In genomic region chr16:20647736-20648135, GRCh38 we compare ENCODE assay signal across 24 cellular contexts. TPM values are rescaled to one million over a fixed set of nuclear protein-coding genes. Genes with fewer than 3 reads are reported as not detected.
"Had no signal": no experiment of that assay in that cellular context is flagged by ENCODE, and none has a peak within 500 bp of the region (broad histone marks: within the 10 kb centered on the region; RNA-seq: fewer than 3 reads in every experiment).

No MANE protein-coding gene starts in this region.

- DNase-seq: activated CD4-positive, alpha-beta T cell treated with anti-CD3 and anti-CD28 coated beads for 48 hours; activated CD8-positive, alpha-beta T cell treated with anti-CD3 and anti-CD28 coated beads for 36 hours; activated gamma-delta T cell; activated naive CD4-positive, alpha-beta T cell treated with anti-CD3 and anti-CD28 coated beads, Interleukin-2, amount 50 U/mL, for 16 hours; anterior cingulate cortex; caudate nucleus; effector CD4-positive, alpha-beta T cell; heart right ventricle; left ventricle myocardium superior; mammary epithelial cell; midbrain; natural killer cell; ovary; right cardiac atrium; stimulated activated CD4-positive, alpha-beta T cell treated with anti-CD3 and anti-CD28 coated beads, Interleukin-12 subunit alpha, Interleukin-12 subunit beta, amount 100 ng/mL, for 4 hours; stimulated activated CD4-positive, alpha-beta T cell treated with anti-CD3 and anti-CD28 coated beads, Interleukin-4, amount 100 ng/mL, for 4 hours; stimulated activated naive CD8-positive, alpha-beta T cell treated with anti-CD3 and anti-CD28 coated beads, Interleukin-15, Interleukin-2, amounts not matched to agents 100 U/mL and 50 U/mL, for 24 hours; T-helper 17 cell had no signal

- H3K27ac Mint-ChIP-seq: activated CD8-positive, alpha-beta T cell treated with anti-CD3 and anti-CD28 coated beads for 36 hours; activated T-helper 1 cell treated with anti-CD3 and anti-CD28 coated beads, Interleukin-12 subunit alpha, Interleukin-12 subunit beta, Interleukin-2, Interleukin-4 antibody, amounts not matched to agents 30 ng/mL and 10 ng/mL and 1 ng/mL, durations not matched to agents 14 hours and 24 hours and 36 hours; brain; dendritic cell treated with granulocyte-macrophage colony-stimulating factor and Interleukin-4, amounts not matched to agents 40 ng/mL and 50 ng/mL, for 4 days; natural killer cell; T-helper 17 cell had no signal

- H3K4me1 ChIP-seq: heart right ventricle had no signal

- H3K4me1 Mint-ChIP-seq: brain, natural killer cell, T-helper 17 cell had no signal

- H3K27me3 ChIP-seq: heart right ventricle, neutrophil, ovary had no signal

- H3K36me3 Mint-ChIP-seq: brain, natural killer cell had no signal

- H3K27me3 Mint-ChIP-seq: activated CD8-positive, alpha-beta T cell treated with anti-CD3 and anti-CD28 coated beads for 36 hours; brain; dendritic cell treated with granulocyte-macrophage colony-stimulating factor and Interleukin-4, amounts not matched to agents 40 ng/mL and 50 ng/mL, for 4 days had no signal

- H3K4me3 ChIP-seq: heart right ventricle, ovary had no signal

- ATAC-seq: activated CD8-positive, alpha-beta T cell treated with anti-CD3 and anti-CD28 coated beads for 36 hours; heart right ventricle; left ventricle myocardium superior; natural killer cell; right cardiac atrium; stimulated activated naive CD8-positive, alpha-beta T cell treated with anti-CD3 and anti-CD28 coated beads, Interleukin-15, Interleukin-2, amounts not matched to agents 100 U/mL and 50 U/mL, for 24 hours; T-helper 17 cell had no signal

- H3K9me3 Mint-ChIP-seq: activated CD8-positive, alpha-beta T cell treated with anti-CD3 and anti-CD28 coated beads for 36 hours; activated T-helper 1 cell treated with anti-CD3 and anti-CD28 coated beads, Interleukin-12 subunit alpha, Interleukin-12 subunit beta, Interleukin-2, Interleukin-4 antibody, amounts not matched to agents 30 ng/mL and 10 ng/mL and 1 ng/mL, durations not matched to agents 14 hours and 24 hours and 36 hours; brain; dendritic cell treated with granulocyte-macrophage colony-stimulating factor and Interleukin-4, amounts not matched to agents 40 ng/mL and 50 ng/mL, for 4 days; natural killer cell had no signal

- H3K27ac ChIP-seq: heart right ventricle, neutrophil, ovary had no signal

- H3K9me3 ChIP-seq: neutrophil, ovary had no signal

- H3K36me3 ChIP-seq: heart right ventricle, neutrophil, ovary had no signal

- H3K4me3 Mint-ChIP-seq: activated CD8-positive, alpha-beta T cell treated with anti-CD3 and anti-CD28 coated beads for 36 hours; activated T-helper 1 cell treated with anti-CD3 and anti-CD28 coated beads, Interleukin-12 subunit alpha, Interleukin-12 subunit beta, Interleukin-2, Interleukin-4 antibody, amounts not matched to agents 30 ng/mL and 10 ng/mL and 1 ng/mL, durations not matched to agents 14 hours and 24 hours and 36 hours; brain; dendritic cell treated with granulocyte-macrophage colony-stimulating factor and Interleukin-4, amounts not matched to agents 40 ng/mL and 50 ng/mL, for 4 days; natural killer cell; T-helper 17 cell had no signal

RNA-seq across cellular contexts. Expression of gene ACSM1, which starts 49.7 kb away (rescaled TPM):
- total RNA-seq: activated CD8-positive, alpha-beta T cell treated with anti-CD3 and anti-CD28 coated beads for 36 hours; activated T-helper 1 cell treated with anti-CD3 and anti-CD28 coated beads, Interleukin-12 subunit alpha, Interleukin-12 subunit beta, Interleukin-2, Interleukin-4 antibody, amounts not matched to agents 30 ng/mL and 10 ng/mL and 1 ng/mL, durations not matched to agents 14 hours and 24 hours and 36 hours; epithelial cell of proximal tubule; fibroblast of villous mesenchyme had no signal
